Comparison of ENCODE assay signal across 11 cellular contexts in genomic region chr1:166766942-166767341, GRCh38.
"Had no signal": no experiment of that assay in that cellular context is flagged by ENCODE, and none has a peak within 500 bp of the region (broad histone marks: within the 10 kb centered on the region; RNA-seq: fewer than 3 reads in every experiment).

No MANE protein-coding gene starts in this region.

- H3K4me2 ChIP-seq: GM23338 had no signal

- FAIRE-seq: H1, H54 had no signal

- H3K27ac Mint-ChIP-seq: GM23338, H9, HFFc6 had no signal

- H3K36me3 ChIP-seq: HAP-1 had no signal

- H3K9me3 ChIP-seq: HAP-1 had no signal

- H3K4me3 Mint-ChIP-seq: GM23338, H9, HFFc6 had no signal

- H3K27ac ChIP-seq: GM23248 had no signal

- H2AFZ ChIP-seq: GM23248, GM23338 had no signal

- H3K4me1 Mint-ChIP-seq: GM23338, H9 had no signal

- H3K4me3 ChIP-seq: GM23248, GM23338, HAP-1 had no signal

- H3K9ac ChIP-seq: GM23248 had no signal

- H3K4me1 ChIP-seq: HAP-1 had no signal

- ATAC-seq: GM23338, HCT116 had no signal

- DNase-seq: GM23248, GOT3, H7, H9, HCEC 1CT, HFFc6 had no signal
